Comparison of ENCODE assay signal across 17 cellular contexts in the genomic region with DNA sequence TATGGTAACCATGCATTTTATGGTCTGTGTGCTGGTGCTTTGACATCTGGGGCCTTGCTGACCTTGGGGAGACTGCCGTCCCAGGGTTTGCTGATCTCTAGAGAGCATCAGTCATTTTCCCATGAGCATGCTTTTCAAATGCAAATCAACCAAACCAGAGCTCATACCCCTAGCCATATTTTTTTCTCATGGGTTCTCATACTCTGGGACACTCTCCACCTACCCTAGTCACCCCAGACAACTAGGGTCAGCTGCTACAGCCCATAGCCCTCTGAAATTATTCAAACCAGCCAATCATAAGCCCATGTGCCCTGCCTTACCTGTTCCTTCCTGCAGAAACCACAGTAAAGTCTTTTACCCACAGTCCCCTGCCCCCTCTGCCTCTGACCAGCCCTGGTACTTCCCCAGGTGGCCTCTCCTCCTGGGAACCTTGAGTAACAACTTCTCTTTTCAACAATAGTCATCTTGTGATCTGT.
DNase-seq lines count a peak whose midpoint lies in the region; ATAC-seq, FAIRE-seq and TF ChIP-seq lines count a peak whose summit lies in the region.
"Had no signal": no experiment of that assay in that cellular context is flagged by ENCODE, and none has a peak within 500 bp of the region (broad histone marks: within the 10 kb centered on the region; RNA-seq: fewer than 3 reads in every experiment).

No MANE protein-coding gene starts in this region.

- POLR2A ChIA-PET in H1 (lab: Charles Lee; ENCODE audit: partially characterized antibody), result no interaction called here

- 0 out of 2 replicates have a peak overlapping the region, but pooled peaks have one; percentile 40 for H2AFZ ChIP-seq in H1 (ENCODE audit: low read length)

- TF ChIP-seq POLR2A in H1 (IDR thresholded peaks at IDR 0.05; ENCODE audit: control extremely low read depth in 1 of 2, low read depth in 2 of 2, low read length in 2 of 2), result no peak

- DNase-seq in H1 (ENCODE audit: low read depth in 1 of 2, low spot score in 2 of 2) (no peak), Ammon's horn (ENCODE audit: low spot score) (no peak), NCI-H2081 (lab: John Stamatoyannopoulos, UW) (no peak), superior temporal gyrus (ENCODE audit: extremely low spot score) (no peak)
- DNase-seq in activated naive CD4-positive, alpha-beta T cell treated with Interleukin-2 at 50 U/mL for 16 hours, result no peak
- DNase-seq: DMS153; glutamatergic neuron; NCI-H1048; occipital lobe; stimulated activated naive CD4-positive, alpha-beta T cell had no signal

- peak; percentile 62 for ATAC-seq in GM18867 (IDR thresholded peaks at IDR 0.05; ENCODE audit: unreplicated experiment)
- ATAC-seq in GM21447 (IDR thresholded peaks at IDR 0.05; ENCODE audit: unreplicated experiment), result peak; percentile 78
- peak; percentile 55 for ATAC-seq in HG02938 (IDR thresholded peaks at IDR 0.05; ENCODE audit: unreplicated experiment)

- no peak overlapping the region for H4K5ac ChIP-seq in H1 (ENCODE audit: insufficient read length, low read depth, low read length)

- no peak overlapping the region for H3K14ac ChIP-seq in H1 (ENCODE audit: insufficient read length)

- H2BK15ac ChIP-seq in H1 (ENCODE audit: low read length), result no peak overlapping the region

- CTCF ChIA-PET in H1 (lab: Charles Lee; ENCODE audit: partially characterized antibody), result interaction anchor here (1.0 to 3.5 kb wide), 2 partner anchors 18 to 32 kb away, joined by 3 to 23 read pairs; no protein-coding TSS in a partner anchor

- no peak for TF ChIP-seq EP300 in H1 (IDR thresholded peaks at IDR 0.05; ENCODE audit: borderline replicate concordance in 1 of 2, low read depth in 2 of 2, low read length in 2 of 2)

- H2BK20ac ChIP-seq in H1 (ENCODE audit: low read length), result no peak overlapping the region

- no peak overlapping the region for H2BK12ac ChIP-seq in H1 (ENCODE audit: low read depth, low read length)

- no peaks in the 10 kb centered on the region for H3K79me2 ChIP-seq in H1 (ENCODE audit: control insufficient read depth in 1 of 2, insufficient read depth in 2 of 2, low read length in 2 of 2)

- no peak overlapping the region for H3K27ac ChIP-seq in H1 (ENCODE audit: low read depth, low read length)
- H3K27ac ChIP-seq: BLaER1, SJSA1 had no signal

- no peak for TF ChIP-seq CTCF in H1 (IDR thresholded peaks at IDR 0.05; ENCODE audit: control extremely low read depth in 1 of 3, insufficient read depth in 1 of 3, low read depth in 1 of 3, low read length in 3 of 3)

- no peaks in the 10 kb centered on the region for H3K36me3 ChIP-seq in H1 (ENCODE audit: control insufficient read depth in 2 of 4, insufficient read depth in 4 of 4, low read length in 3 of 4)
- H3K36me3 ChIP-seq: BLaER1, SJSA1 had no signal

- no peaks in the 10 kb centered on the region; the same call in 1 of the 2 replicates for H3K23me2 ChIP-seq in H1 (ENCODE audit: low read depth, low read length)

- H3K56ac ChIP-seq in H1 (replicated peaks; ENCODE audit: insufficient read length, low read depth, low read length), result no peak overlapping the region

- no peak overlapping the region for H2BK120ac ChIP-seq in H1 (replicated peaks; ENCODE audit: low read depth, low read length)

- H3K4me2 ChIP-seq in H1 (ENCODE audit: insufficient read depth in 1 of 2, low read depth in 2 of 2, low read length in 2 of 2), result no peak overlapping the region
- H3K4me2 ChIP-seq: BLaER1 had no signal

- TF ChIP-seq RAD21 in H1 (IDR thresholded peaks at IDR 0.05 in 1 of 2, conservative IDR thresholded peaks at IDR 0.05 in 1 of 2; ENCODE audit: low read depth in 2 of 2, low read length in 2 of 2), result no peak

- FAIRE-seq in H1 (lab: Jason Lieb, UNC), result no peak
- FAIRE-seq: islet of Langerhans, TTC549 had no signal

- peaks cover 3 to 5% of the 10 kb centered on the region in 2 experiments; a peak in 2 of 4 replicates for H3K9me3 ChIP-seq in H1 (ENCODE audit: insufficient read depth in 2 of 2, low read depth in 1 of 2, low read length in 1 of 2)
- H3K9me3 ChIP-seq: SJSA1 had no signal

- no peak overlapping the region for H3K9ac ChIP-seq in H1 (replicated peaks in 1 of 4; ENCODE audit: extremely low read depth in 1 of 4, low read depth in 3 of 4, low read length in 3 of 4)
- H3K9ac ChIP-seq: BLaER1 had no signal

- no peak overlapping the region for H4K8ac ChIP-seq in H1 (ENCODE audit: extremely low read depth, insufficient read depth, low read length)

- no peak overlapping the region for H2AK5ac ChIP-seq in H1 (ENCODE audit: low read depth, low read length)

- no peak overlapping the region for H4K91ac ChIP-seq in H1 (replicated peaks; ENCODE audit: insufficient read length, low read length)

- H3K23ac ChIP-seq in H1 (ENCODE audit: insufficient read length), result no peak overlapping the region

- peaks cover 0 to 8% (median 3%) of the 10 kb centered on the region in 4 experiments; a peak in 4 of 7 replicates for H3K4me1 ChIP-seq in H1 (replicated peaks in 1 of 4; ENCODE audit: control insufficient read depth in 3 of 4, insufficient read depth in 4 of 4, low read length in 3 of 4)
- H3K4me1 ChIP-seq: BLaER1, SJSA1 had no signal

- WGBS in H1 (ENCODE audit: extremely low coverage in 1 of 2, insufficient coverage in 1 of 2, insufficient read length in 1 of 2, insufficient replicate concordance in 2 of 2, low coverage in 1 of 2, low lambda C conversion rate in 2 of 2, missing lambda C conversion rate in 1 of 2), 2 experiments, result 85% methylated on average over 1 of the region's 1 CpG; no CpG with 5 or more reads in 1 of the 2 experiments

- no peak overlapping the region for H3K4ac ChIP-seq in H1 (replicated peaks; ENCODE audit: insufficient read length, low read depth, low read length)

- no peak overlapping the region for H2BK5ac ChIP-seq in H1 (ENCODE audit: low read depth, low read length)

- no peaks in the 10 kb centered on the region for H4K20me1 ChIP-seq in H1 (replicated peaks in 1 of 2; ENCODE audit: control insufficient read depth in 1 of 2, insufficient read depth in 2 of 2, low read length in 2 of 2)
- H4K20me1 ChIP-seq: BLaER1 had no signal

- H3K79me1 ChIP-seq in H1 (ENCODE audit: low read depth, low read length), result no peaks in the 10 kb centered on the region

- no peak overlapping the region for H3K18ac ChIP-seq in H1 (ENCODE audit: extremely low read depth, low read length)

- H3K27me3 ChIP-seq in H1 (replicated peaks in 1 of 4; ENCODE audit: control insufficient read depth in 3 of 4, extremely low read depth in 1 of 4, insufficient read depth in 3 of 4, low read length in 3 of 4), result no peaks in the 10 kb centered on the region
- H3K27me3 ChIP-seq: BLaER1, SJSA1 had no signal

- H3K4me3 ChIP-seq in H1 (ENCODE audit: extremely low read depth in 1 of 4, insufficient read depth in 2 of 4, low read depth in 3 of 4, low read length in 4 of 4), result no peak overlapping the region
- H3K4me3 ChIP-seq: BLaER1, SJSA1 had no signal

TF ChIP-seq in H1, 55 proteins besides CTCF, POLR2A, EP300 and RAD21 (continues in another document):
- TF ChIP-seq HDAC2 (IDR thresholded peaks at IDR 0.05; ENCODE audit: borderline replicate concordance in 1 of 2, low read depth in 2 of 2, low read length in 2 of 2) (no peak), CTBP2 (IDR thresholded peaks at IDR 0.05; ENCODE audit: borderline replicate concordance, insufficient read depth, insufficient read length, low read length) (no peak), GABPA (IDR thresholded peaks at IDR 0.05; ENCODE audit: borderline replicate concordance, insufficient read depth, low read length) (no peak), CHD2 (IDR thresholded peaks at IDR 0.05; ENCODE audit: low read length) (no peak), TEAD4 (IDR thresholded peaks at IDR 0.05; ENCODE audit: low read depth, low read length) (no peak), SP2 (IDR thresholded peaks at IDR 0.05; ENCODE audit: low read length) (no peak), BACH1 (IDR thresholded peaks at IDR 0.05; ENCODE audit: low read length) (no peak), PHF8 (conservative IDR thresholded peaks at IDR 0.05; ENCODE audit: low read depth, low read length) (no peak), KDM4A (IDR thresholded peaks at IDR 0.05; ENCODE audit: low read depth, low read length, severe bottlenecking) (no peak), POLR2AphosphoS5 (IDR thresholded peaks at IDR 0.05; ENCODE audit: low read depth, low read length) (no peak), POU5F1 (IDR thresholded peaks at IDR 0.05; ENCODE audit: low read depth, low read length) (no peak)
